In the genomic region with DNA sequence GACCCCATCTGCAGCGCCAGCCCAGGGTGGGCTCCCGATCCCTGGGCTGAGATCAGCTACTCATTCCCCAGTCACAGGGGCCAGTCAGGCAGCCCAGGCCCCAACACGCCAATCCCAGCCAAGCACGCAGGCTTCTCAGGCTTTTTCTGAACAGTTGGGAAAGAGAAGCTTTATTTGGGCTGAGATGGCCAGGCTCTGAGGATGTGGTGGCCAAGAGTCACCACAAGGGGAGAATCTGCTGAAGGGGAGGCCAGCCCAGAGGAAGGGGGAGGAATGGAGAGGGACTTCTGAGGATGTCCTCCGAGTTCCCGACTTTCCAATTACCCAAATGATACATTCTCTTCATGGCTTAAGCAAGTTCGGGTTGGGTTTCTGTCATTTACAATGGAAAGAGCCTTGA, we compare ENCODE assay signal across 11 cellular contexts. TPM values are rescaled to one million over a fixed set of nuclear protein-coding genes. Genes with fewer than 3 reads are reported as not detected.
DNase-seq lines count a peak whose midpoint lies in the region; ATAC-seq, FAIRE-seq and TF ChIP-seq lines count a peak whose summit lies in the region.
"Had no signal": no experiment of that assay in that cellular context is flagged by ENCODE, and none has a peak within 500 bp of the region (broad histone marks: within the 10 kb centered on the region; RNA-seq: fewer than 3 reads in every experiment).

No MANE protein-coding gene starts in this region.

- no peak for FAIRE-seq in H54 (lab: Jason Lieb, UNC)

- ATAC-seq in HG02623 (IDR thresholded peaks at IDR 0.05; ENCODE audit: unreplicated experiment), result no peak

- DNase-seq in AG10803 (ENCODE audit: low read depth) (no peak), endodermal cell (peak; percentile 88), neural crest cell (ENCODE audit: low read depth, low spot score) (no peak), COLO829 (ENCODE audit: low spot score) (no peak), H54 (ENCODE audit: insufficient read length, low spot score) (no peak), NCI-H187 (lab: John Stamatoyannopoulos, UW) (no peak)
- DNase-seq: activated CD4-positive, CD25-positive, alpha-beta regulatory T cell treated with anti-CD3 and anti-CD28 coated beads, Interleukin-2, amount 50 U/mL, for 72 hours; activated effector memory CD4-positive, alpha-beta T cell treated with Interleukin-2 at 50 U/mL for 16 hours; cerebellar nuclear complex had no signal

- WGBS in endodermal cell (ENCODE audit: insufficient coverage in 1 of 2, insufficient read length in 1 of 2), 2 experiments, result 65 to 69% methylated on average over 5 to 7 of the region's 7 CpGs

- H3K4me3 Mint-ChIP-seq in endodermal cell (no peak overlapping the region), neural crest cell (no peak overlapping the region)

- H3K27ac Mint-ChIP-seq in endodermal cell (no peak overlapping the region), neural crest cell (ENCODE audit: unreplicated experiment) (no peak overlapping the region)

- H3K4me1 Mint-ChIP-seq in endodermal cell (peaks cover 3% of the 10 kb centered on the region), neural crest cell (no peaks in the 10 kb centered on the region)

- TF ChIP-seq POLR2A in H54 (IDR thresholded peaks at IDR 0.05; ENCODE audit: low read depth, low read length), result no peak

- no peaks in the 10 kb centered on the region for H3K79me2 ChIP-seq in Loucy (ENCODE audit: insufficient read depth, low read length)

- H3K27ac ChIP-seq in endodermal cell (ENCODE audit: low read depth, low read length), result no peak overlapping the region

- H4K20me1 ChIP-seq in Loucy (ENCODE audit: insufficient read depth, low read length, poor library complexity, severe bottlenecking), result no peaks in the 10 kb centered on the region

- H3K36me3 ChIP-seq in Loucy (ENCODE audit: insufficient read depth, low read length) (no peaks in the 10 kb centered on the region), endodermal cell (ENCODE audit: control insufficient read depth, insufficient read depth, low read length) (no peaks in the 10 kb centered on the region)

- TF ChIP-seq CTCF in AG10803 (conservative IDR thresholded peaks at IDR 0.05; ENCODE audit: low read length), result peak; percentile 28; the same call in 1 of the 2 replicates
- TF ChIP-seq CTCF in Loucy (conservative IDR thresholded peaks at IDR 0.05; ENCODE audit: low read length), result peak; percentile 26
- peak; percentile 81 for TF ChIP-seq CTCF in endodermal cell (conservative IDR thresholded peaks at IDR 0.05)
- TF ChIP-seq CTCF in neural crest cell (conservative IDR thresholded peaks at IDR 0.05), result peak; percentile 49

- H3F3A ChIP-seq in Loucy (ENCODE audit: low read depth), result no peaks in the 10 kb centered on the region

- H3K27me3 Mint-ChIP-seq in endodermal cell (ENCODE audit: insufficient read depth) (peaks cover 52% of the 10 kb centered on the region), neural crest cell (ENCODE audit: low read depth) (peaks cover 78% of the 10 kb centered on the region)

- no peaks in the 10 kb centered on the region for H3K4me1 ChIP-seq in Loucy (ENCODE audit: insufficient read depth, low read length, poor library complexity, severe bottlenecking)
- no peaks in the 10 kb centered on the region for H3K4me1 ChIP-seq in endodermal cell (ENCODE audit: control insufficient read depth, insufficient read depth, low read length)

- H3K9me2 ChIP-seq in Loucy (replicated peaks; ENCODE audit: low read depth, low read length), result no peaks in the 10 kb centered on the region

- no peaks in the 10 kb centered on the region for H3K27me3 ChIP-seq in Loucy (ENCODE audit: insufficient read depth, low read length, poor library complexity, severe bottlenecking)
- peaks cover 47% of the 10 kb centered on the region for H3K27me3 ChIP-seq in endodermal cell (ENCODE audit: control insufficient read depth, insufficient read depth, low read length, poor library complexity, severe bottlenecking)

- no peaks in the 10 kb centered on the region for H3K36me3 Mint-ChIP-seq in endodermal cell (ENCODE audit: low read depth)
- H3K36me3 Mint-ChIP-seq in neural crest cell (ENCODE audit: low read depth), result no peaks in the 10 kb centered on the region

- H3K4me3 ChIP-seq in AG10803 (ENCODE audit: low read length) (no peak overlapping the region), Loucy (ENCODE audit: low read length, poor library complexity, severe bottlenecking) (no peak overlapping the region), endodermal cell (ENCODE audit: low read length) (no peak overlapping the region)

- no peak overlapping the region for H3K4me2 ChIP-seq in Loucy (ENCODE audit: low read depth, low read length, poor library complexity, severe bottlenecking)

- H3K9ac ChIP-seq in Loucy (ENCODE audit: low read depth, low read length, poor library complexity, severe bottlenecking) (no peak overlapping the region), endodermal cell (ENCODE audit: extremely low read depth, low read length, poor library complexity, severe bottlenecking) (no peak overlapping the region)

- H2AFZ ChIP-seq in Loucy (ENCODE audit: low read length), result no peak overlapping the region

- H3K9me3 Mint-ChIP-seq in endodermal cell, result no peaks in the 10 kb centered on the region
- no peaks in the 10 kb centered on the region for H3K9me3 Mint-ChIP-seq in neural crest cell

- H3K9me3 ChIP-seq in Loucy (ENCODE audit: insufficient read depth, low read depth, low read length), result no peaks in the 10 kb centered on the region
- no peaks in the 10 kb centered on the region for H3K9me3 ChIP-seq in endodermal cell (ENCODE audit: control insufficient read depth, low read length)

RNA-seq across cellular contexts. Expression of a gene that starts 2.8 kb away (rescaled TPM):
- total RNA-seq in endodermal cell (under 1 TPM in 1 of 2 donors, not detected in 1; 0.13 TPM), neural crest cell (not detected in 2 replicates)
- polyA plus RNA-seq in endodermal cell (2013, experiment 1 of 2), result 0.71 TPM
- polyA plus RNA-seq in endodermal cell (2013, experiment 2 of 2), result 0.99 TPM

RNA-seq across cellular contexts. Expression of a gene that starts 36.3 kb away (rescaled TPM):
- total RNA-seq in endodermal cell (100 to 1,000 TPM; 385 to 416 TPM), neural crest cell (194 and 204 TPM in 2 replicates)
- 105 TPM for polyA plus RNA-seq in endodermal cell (2013, experiment 1 of 2)
- polyA plus RNA-seq in endodermal cell (2013, experiment 2 of 2), result 105 TPM

Comparison
In these comparisons a context has a peak if more than half of its experiments do, and no peak if none do; other contexts are left out.
1. CTCF ChIP-seq: peak in every context shown above with its lines; median percentile 81 in endodermal cell; 49 in neural crest cell; 28 in AG10803; 26 in Loucy.